Comparison of ENCODE assay signal across 17 cellular contexts in genomic region chr11:129061466-129062194, GRCh38.
A peak's percentile ranks its signal among the peaks of the same experiment; 100 is the strongest.
DNase-seq lines count a peak whose midpoint lies in the region; ATAC-seq, FAIRE-seq and TF ChIP-seq lines count a peak whose summit lies in the region.
"Had no signal": no experiment of that assay in that cellular context is flagged by ENCODE, and none has a peak within 500 bp of the region (broad histone marks: within the 10 kb centered on the region; RNA-seq: fewer than 3 reads in every experiment).

No MANE protein-coding gene starts in this region.

- no peak overlapping the region for H3K27ac Mint-ChIP-seq in astrocyte (ENCODE audit: unreplicated experiment)
- H3K27ac Mint-ChIP-seq: CD14-positive monocyte; stimulated activated naive CD8-positive, alpha-beta T cell treated with anti-CD3 and anti-CD28 coated beads, Interleukin-15, Interleukin-2, amounts not matched to agents 100 ng/mL and 50 ng/mL, for 24 hours had no signal

- no peaks in the 10 kb centered on the region for H4K20me1 ChIP-seq in astrocyte (ENCODE audit: insufficient read depth, low read length)

- H3K36me3 Mint-ChIP-seq in astrocyte (ENCODE audit: low read depth, unreplicated experiment), result no peaks in the 10 kb centered on the region

- no peak overlapping the region for H2AFZ ChIP-seq in astrocyte (ENCODE audit: low read depth, low read length)

- no peak overlapping the region for H3K9ac ChIP-seq in astrocyte (ENCODE audit: low read length)

- H3K4me2 ChIP-seq in astrocyte (ENCODE audit: low read length), result peak overlapping the region; percentile 49

- no peak for TF ChIP-seq CTCF in astrocyte (IDR thresholded peaks at IDR 0.05; ENCODE audit: insufficient read depth, low read depth, low read length)

- H3K4me1 Mint-ChIP-seq in astrocyte (ENCODE audit: low read depth, unreplicated experiment), result peaks cover 8% of the 10 kb centered on the region
- H3K4me1 Mint-ChIP-seq: CD14-positive monocyte, naive B cell had no signal

- H3K4me3 ChIP-seq in astrocyte (ENCODE audit: insufficient read depth, low read depth, low read length), result no peak overlapping the region
- H3K4me3 ChIP-seq in aorta (ENCODE audit: low read length in 2 of 2), result no peak overlapping the region
- H3K4me3 ChIP-seq: gastroesophageal sphincter, right atrium auricular region had no signal

- no peaks in the 10 kb centered on the region for H3K36me3 ChIP-seq in astrocyte (ENCODE audit: insufficient read depth, low read length)
- no peaks in the 10 kb centered on the region for H3K36me3 ChIP-seq in aorta (ENCODE audit: control insufficient read depth in 1 of 2, insufficient read depth in 2 of 2, low read length in 1 of 2)

- H3K79me2 ChIP-seq in astrocyte (ENCODE audit: insufficient read depth, low read length), result no peaks in the 10 kb centered on the region

- no peaks in the 10 kb centered on the region for H3K9me3 Mint-ChIP-seq in astrocyte (ENCODE audit: unreplicated experiment)
- H3K9me3 Mint-ChIP-seq: CD14-positive monocyte; naive B cell; stimulated activated naive CD8-positive, alpha-beta T cell treated with anti-CD3 and anti-CD28 coated beads, Interleukin-15, Interleukin-2, amounts not matched to agents 100 ng/mL and 50 ng/mL, for 24 hours had no signal

- no peak for FAIRE-seq in astrocyte (lab: Jason Lieb, UNC)

- DNase-seq in Daoy (ENCODE audit: low read depth) (peak; percentile 85), NCI-H226 (peak; percentile 88), astrocyte (ENCODE audit: low read depth) (peak; percentile 86), lung microvascular endothelial cell (ENCODE audit: low read depth in 2 of 2) (peak; percentile 8 to 71), UCSD-AML1 (lab: John Stamatoyannopoulos, UW; ENCODE audit: unreplicated experiment) (no peak), NCI-H748 treated with DMSO at 0.1 percent for 48 hours (lab: John Stamatoyannopoulos, UW) (no peak), aorta (no peak)
- DNase-seq: activated T-cell treated with anti-CD3 and anti-CD28 coated beads, Interleukin-2, amount 50 U/mL, for 1 hour; left colon; naive B cell; NCI-H2029; NK-92 treated with Interleukin-12 subunit alpha and Interleukin-12 subunit beta, amount 100 ng/mL, for 24 hours had no signal

- H3K27me3 ChIP-seq in astrocyte (ENCODE audit: insufficient read depth, low read length) (no peaks in the 10 kb centered on the region), aorta (ENCODE audit: control insufficient read depth in 1 of 2, insufficient read depth in 2 of 2, low read length in 1 of 2) (no peaks in the 10 kb centered on the region)
- H3K27me3 ChIP-seq: gastroesophageal sphincter, right atrium auricular region had no signal

- no peak overlapping the region for H3K4me3 Mint-ChIP-seq in astrocyte (ENCODE audit: unreplicated experiment)
- H3K4me3 Mint-ChIP-seq: CD14-positive monocyte; naive B cell; stimulated activated naive CD8-positive, alpha-beta T cell treated with anti-CD3 and anti-CD28 coated beads, Interleukin-15, Interleukin-2, amounts not matched to agents 100 ng/mL and 50 ng/mL, for 24 hours had no signal

- peaks cover 6% of the 10 kb centered on the region for H3K4me1 ChIP-seq in astrocyte (ENCODE audit: insufficient read depth, low read length)
- H3K4me1 ChIP-seq in aorta (ENCODE audit: control insufficient read depth in 1 of 2, insufficient read depth in 2 of 2, low read length in 2 of 2), result no peaks in the 10 kb centered on the region
- H3K4me1 ChIP-seq: gastroesophageal sphincter, right atrium auricular region had no signal

- intact Hi-C loops in aorta (cut with DNase I), result no loop called here

- WGBS in aorta, 2 donors, result 86% methylated on average over 7 of the region's 7 CpGs

- no peak for ATAC-seq in GM18498 (IDR thresholded peaks at IDR 0.05; ENCODE audit: unreplicated experiment)
- ATAC-seq in aorta (ENCODE audit: low FRiP score), result no peak
- ATAC-seq: gastroesophageal sphincter, left colon had no signal

- H3K9me3 ChIP-seq in astrocyte (ENCODE audit: insufficient read depth, low read depth, low read length) (no peaks in the 10 kb centered on the region), aorta (ENCODE audit: control insufficient read depth, low read length) (no peaks in the 10 kb centered on the region)
- H3K9me3 ChIP-seq: gastroesophageal sphincter, right atrium auricular region had no signal

- H3K27ac ChIP-seq in astrocyte (ENCODE audit: low read depth, low read length), result peak overlapping the region; percentile 41
- H3K27ac ChIP-seq in aorta (ENCODE audit: low read depth in 1 of 2, low read length in 2 of 2), result no peak overlapping the region
- H3K27ac ChIP-seq: gastroesophageal sphincter, right atrium auricular region had no signal

- H3K27me3 Mint-ChIP-seq in astrocyte (ENCODE audit: low read depth, unreplicated experiment), result no peaks in the 10 kb centered on the region
- H3K27me3 Mint-ChIP-seq: naive B cell; stimulated activated naive CD8-positive, alpha-beta T cell treated with anti-CD3 and anti-CD28 coated beads, Interleukin-15, Interleukin-2, amounts not matched to agents 100 ng/mL and 50 ng/mL, for 24 hours had no signal

Comparison
In these comparisons a context has a peak if more than half of its experiments do, and no peak if none do; other contexts are left out.
1. DNase-seq: peak in Daoy (single experiment), NCI-H226 (single experiment), astrocyte (single experiment) and lung microvascular endothelial cell (2 of 2); none in UCSD-AML1 (single experiment), NCI-H748 treated with DMSO at 0.1 percent for 48 hours (single experiment) and aorta (0 of 2).